In genomic region chr16:67227567-67227921, GRCh38 we compare ENCODE assay signal across 8 cellular contexts. TPM values are rescaled to one million over a fixed set of nuclear protein-coding genes. Genes with fewer than 3 reads are reported as not detected.
A peak's percentile ranks its signal among the peaks of the same experiment; 100 is the strongest.
DNase-seq lines count a peak whose midpoint lies in the region; ATAC-seq, FAIRE-seq and TF ChIP-seq lines count a peak whose summit lies in the region.

No MANE protein-coding gene starts in this region.

- H3K4me1 ChIP-seq in cardiac muscle cell (ENCODE audit: low read depth) (no peaks in the 10 kb centered on the region), mononuclear cell (ENCODE audit: insufficient read depth, low read length) (peaks cover 27% of the 10 kb centered on the region), aorta (ENCODE audit: control insufficient read depth in 1 of 2, insufficient read depth in 2 of 2, low read length in 2 of 2) (no peaks in the 10 kb centered on the region)

- H3K27me3 ChIP-seq in cardiac muscle cell (no peaks in the 10 kb centered on the region), bronchial epithelial cell (ENCODE audit: control insufficient read depth, insufficient read depth, low read length) (no peaks in the 10 kb centered on the region), mononuclear cell (ENCODE audit: insufficient read depth, low read length) (no peaks in the 10 kb centered on the region), aorta (ENCODE audit: control insufficient read depth in 1 of 2, insufficient read depth in 2 of 2, low read length in 1 of 2) (no peaks in the 10 kb centered on the region)

- peak overlapping the region; percentile 95 for H3K4me3 ChIP-seq in cardiac muscle cell
- H3K4me3 ChIP-seq in bronchial epithelial cell (ENCODE audit: low read depth, low read length) = peak overlapping the region; percentile 82
- peak overlapping the region; percentile 68 for H3K4me3 ChIP-seq in mononuclear cell (ENCODE audit: low read length)
- peak overlapping the region; percentile 77 for H3K4me3 ChIP-seq in aorta (ENCODE audit: low read length in 2 of 2)

- TF ChIP-seq CTCF in cardiac muscle cell (IDR thresholded peaks at IDR 0.05; ENCODE audit: low read depth, low read length) (no peak), bronchial epithelial cell (IDR thresholded peaks at IDR 0.05; ENCODE audit: insufficient read depth, low read length, severe bottlenecking) (no peak)

- no peak overlapping the region for H3K27ac ChIP-seq in cardiac muscle cell
- H3K27ac ChIP-seq in aorta (ENCODE audit: low read depth in 1 of 2, low read length in 2 of 2) = no peak overlapping the region

- intact Hi-C loops in cardiac septum (cut with DNase I) = no loop called here
- intact Hi-C loops in aorta (cut with DNase I) = loop anchor here in 1 of 2 donors (5.0 kb wide), 1 partner anchor 35 kb away; the partner anchor contains the start of genes E2F4 and EXOC3L1
- intact Hi-C loops in head of caudate nucleus (cut with DNase I) = loop anchor here (5.0 kb wide), 1 partner anchor 35 kb away; the partner anchor contains the start of genes E2F4 and EXOC3L1

- no peak for FAIRE-seq in bronchial epithelial cell (lab: Jason Lieb, UNC)

- DNase-seq in cardiac muscle cell (ENCODE audit: low read depth in 1 of 2, low spot score in 1 of 2) = no peak
- DNase-seq in cardiac septum (ENCODE audit: low spot score) = no peak
- DNase-seq in bronchial epithelial cell (ENCODE audit: low read depth) = no peak
- DNase-seq in aorta = no peak
- DNase-seq in head of caudate nucleus = no peak
- no peak for DNase-seq in activated CD4-positive, CD25-positive, alpha-beta regulatory T cell (lab: John Stamatoyannopoulos, UW)
- no peak for DNase-seq in NCI-H526 treated with DMSO at 0.1 percent for 48 hours (lab: John Stamatoyannopoulos, UW)

- H3K36me3 ChIP-seq in cardiac muscle cell (peaks cover 16% of the 10 kb centered on the region), bronchial epithelial cell (ENCODE audit: control insufficient read depth, insufficient read depth, low read length) (peaks cover 21% of the 10 kb centered on the region), aorta (ENCODE audit: control insufficient read depth in 1 of 2, insufficient read depth in 2 of 2, low read length in 1 of 2) (peaks cover 0 to 4% of the 10 kb centered on the region in 2 donors)

- 12 to 13% methylated on average over 12 of the region's 12 CpGs for WGBS in aorta, 2 donors

- no peak for ATAC-seq in aorta (ENCODE audit: low FRiP score)

- H3K9me3 ChIP-seq in cardiac muscle cell (ENCODE audit: low read depth) = no peaks in the 10 kb centered on the region
- no peaks in the 10 kb centered on the region for H3K9me3 ChIP-seq in mononuclear cell (ENCODE audit: low read depth, low read length)
- no peaks in the 10 kb centered on the region for H3K9me3 ChIP-seq in aorta (ENCODE audit: control insufficient read depth, low read length)

RNA-seq across cellular contexts. Expression of gene TMEM208, which starts 0.6 kb away (rescaled TPM):
- total RNA-seq in cardiac muscle cell (29.6 and 30.2 TPM in 2 replicates), cardiac septum (16.3 TPM), bronchial epithelial cell (35.1 and 56.9 TPM in 2 replicates), mononuclear cell (17.3 TPM), aorta (10 to 100 TPM; 24.7 to 33.1 TPM)
- polyA plus RNA-seq in cardiac muscle cell (64.5 and 89.0 TPM in 2 replicates), aorta (10 to 100 TPM; 60.6 to 64.6 TPM)

RNA-seq across cellular contexts. Expression of gene FHOD1, which starts 19.7 kb away (rescaled TPM):
- total RNA-seq in cardiac muscle cell (12.0 and 17.9 TPM in 2 replicates), cardiac septum (33.4 TPM), bronchial epithelial cell (2.0 and 2.6 TPM in 2 replicates), mononuclear cell (16.5 TPM), aorta (10 to 100 TPM; 28.2 to 47.9 TPM)
- polyA plus RNA-seq in cardiac muscle cell (18.5 and 21.7 TPM in 2 replicates), aorta (10 to 100 TPM; 12.9 to 41.3 TPM)

RNA-seq across cellular contexts. Expression of gene SLC9A5, which starts 21.2 kb away (rescaled TPM):
- total RNA-seq in cardiac muscle cell = 1.6 and 4.6 TPM in 2 replicates
- 4.5 and 8.4 TPM in 2 replicates for polyA plus RNA-seq in cardiac muscle cell
- 1.1 TPM for total RNA-seq in cardiac septum
- total RNA-seq in bronchial epithelial cell = 0.26 TPM in 2 replicates
- total RNA-seq in mononuclear cell = 0.63 TPM
- total RNA-seq in aorta = 1 to 10 TPM; 1.6 to 1.7 TPM
- polyA plus RNA-seq in aorta = 1 to 10 TPM; 1.1 to 2.9 TPM

RNA-seq across cellular contexts. Expression of gene ELMO3, which starts 28.6 kb away (rescaled TPM):
- 0.28 and 1.1 TPM in 2 replicates for total RNA-seq in cardiac muscle cell
- polyA plus RNA-seq in cardiac muscle cell = 0.15 and 0.97 TPM in 2 replicates
- total RNA-seq in cardiac septum = 0.92 TPM
- total RNA-seq in bronchial epithelial cell = 25.6 and 44.0 TPM in 2 replicates
- total RNA-seq in mononuclear cell = 0.31 TPM
- total RNA-seq in aorta = 1 to 10 TPM in 1 of 2 donors, under 1 TPM in 1; 0.97 to 3.4 TPM
- 1 to 10 TPM; 5.8 to 7.4 TPM for polyA plus RNA-seq in aorta

RNA-seq across cellular contexts. Expression of gene E2F4, which starts 35.6 kb away (rescaled TPM):
- 85.2 and 99.4 TPM in 2 replicates for total RNA-seq in cardiac muscle cell
- polyA plus RNA-seq in cardiac muscle cell = 66.2 and 68.0 TPM in 2 replicates
- total RNA-seq in cardiac septum = 34.4 TPM
- 47.1 and 47.6 TPM in 2 replicates for total RNA-seq in bronchial epithelial cell
- total RNA-seq in mononuclear cell = 53.3 TPM
- total RNA-seq in aorta = 10 to 100 TPM; 54.2 to 58.1 TPM
- 10 to 100 TPM; 27.9 to 50.2 TPM for polyA plus RNA-seq in aorta
